ENCODE assay signal across 18 cellular contexts in the genomic region with DNA sequence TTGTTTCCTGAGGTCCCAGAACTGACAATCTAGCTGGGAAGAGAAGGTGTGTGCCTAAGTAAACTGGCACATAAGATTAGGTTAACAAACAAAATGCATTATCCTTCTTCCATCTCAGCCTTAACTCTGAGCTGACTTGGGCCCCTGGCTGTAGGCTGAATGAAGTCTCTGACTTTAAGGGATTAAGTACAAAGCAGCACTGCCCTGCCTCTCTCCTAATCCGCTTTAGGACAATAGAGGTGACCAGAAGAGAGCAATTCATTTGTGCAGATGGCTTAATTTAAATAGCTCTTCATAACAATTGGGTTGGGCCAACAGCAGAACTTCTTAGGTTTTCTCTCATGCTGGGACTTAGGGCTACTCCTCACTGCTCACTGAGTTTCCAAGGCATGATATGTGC.
DNase-seq lines count a peak whose midpoint lies in the region; TF ChIP-seq lines count a peak whose summit lies in the region.
"Had no signal": no experiment of that assay in that cellular context is flagged by ENCODE, and none has a peak within 500 bp of the region (broad histone marks: within the 10 kb centered on the region; RNA-seq: fewer than 3 reads in every experiment).

No MANE protein-coding gene starts in this region.

- H4K20me1 ChIP-seq in H9 (ENCODE audit: control insufficient read depth, insufficient read depth, insufficient read length) (no peaks in the 10 kb centered on the region), neural progenitor cell (ENCODE audit: low read depth) (no peaks in the 10 kb centered on the region)
- H4K20me1 ChIP-seq: BLaER1 had no signal

- no peak overlapping the region for H4K5ac ChIP-seq in H9 (ENCODE audit: insufficient read length, low read depth, low read length)

- no peak overlapping the region for H3K23ac ChIP-seq in H9 (ENCODE audit: insufficient read length, low read depth, low read length)

- H2BK5ac ChIP-seq in H9 (ENCODE audit: insufficient read length, low read length): no peak overlapping the region

- no peak overlapping the region for H3K4ac ChIP-seq in H9 (ENCODE audit: low read depth, low read length)

- H2BK15ac ChIP-seq in H9 (ENCODE audit: low read depth, low read length): no peak overlapping the region

- H3K79me2 ChIP-seq in H9 (ENCODE audit: insufficient read depth, low read length) (no peaks in the 10 kb centered on the region), neural progenitor cell (ENCODE audit: low read depth) (no peaks in the 10 kb centered on the region)

- peaks cover 18 to 36% (median 34%) of the 10 kb centered on the region in 3 experiments for H3K36me3 Mint-ChIP-seq in H9 (ENCODE audit: insufficient read depth in 1 of 3, low read depth in 3 of 3)
- H3K36me3 Mint-ChIP-seq in neural progenitor cell: peaks cover 5% of the 10 kb centered on the region
- H3K36me3 Mint-ChIP-seq: CD4-positive, alpha-beta memory T cell had no signal

- no peak overlapping the region for H4K91ac ChIP-seq in H9 (ENCODE audit: insufficient read length, low read depth, low read length)

- no peak overlapping the region for H3T11ph ChIP-seq in H9 (ENCODE audit: low read length)

- no peak overlapping the region for H4K8ac ChIP-seq in H9 (replicated peaks; ENCODE audit: insufficient read length, low read depth, low read length)

- H2BK12ac ChIP-seq in H9 (ENCODE audit: insufficient read length, low read depth, low read length): no peak overlapping the region

- H3K4me3 Mint-ChIP-seq in H9: no peak overlapping the region; a peak in 2 of 5 replicates
- peak overlapping the region; percentile 21 for H3K4me3 Mint-ChIP-seq in neural progenitor cell
- H3K4me3 Mint-ChIP-seq: CD4-positive, alpha-beta memory T cell had no signal

- TF ChIP-seq CTCF in H9 (conservative IDR thresholded peaks at IDR 0.05) (no peak), neural progenitor cell (IDR thresholded peaks at IDR 0.05) (no peak), foreskin fibroblast (IDR thresholded peaks at IDR 0.05; ENCODE audit: low read depth, low read length) (no peak), vagina (IDR thresholded peaks at IDR 0.05) (no peak)

- H3K27me3 Mint-ChIP-seq in H9 (ENCODE audit: low read depth) (peaks cover 4% of the 10 kb centered on the region), neural progenitor cell (ENCODE audit: insufficient read depth, low read depth) (peaks cover 4% of the 10 kb centered on the region)
- H3K27me3 Mint-ChIP-seq: CD4-positive, alpha-beta memory T cell had no signal

- DNase-seq in H9: peak; percentile 62
- peak; percentile 87 for DNase-seq in NT2/D1 (ENCODE audit: low read depth, low spot score)
- DNase-seq in iPS DF 4.7 (ENCODE audit: extremely low read depth, low spot score): peak; percentile 22
- peak; percentile 93 for DNase-seq in neural progenitor cell (ENCODE audit: low spot score)
- no peak for DNase-seq in foreskin fibroblast
- no peak for DNase-seq in amniotic stem cell (lab: John Stamatoyannopoulos, UW)
- DNase-seq in cerebellar nuclear complex (lab: John Stamatoyannopoulos, UW): no peak
- DNase-seq in vagina (ENCODE audit: extremely low spot score in 2 of 2): no peak
- DNase-seq: CD4-positive, alpha-beta memory T cell; DMS53; KG1; NCI-H1436; NCI-H1930; NCI-H345; NCI-H526 treated with DMSO at 0.1 percent for 48 hours; NK-92 treated with Interleukin-12 subunit alpha and Interleukin-12 subunit beta, amount 100 ng/mL, for 24 hours; SW 1271 had no signal

- H3K9me3 Mint-ChIP-seq in H9 (peaks cover 31 to 36% of the 10 kb centered on the region in 2 experiments), neural progenitor cell (peaks cover 19% of the 10 kb centered on the region)

- intact Hi-C loops in vagina (cut with DNase I): no loop called here

- no peak overlapping the region for H3K56ac ChIP-seq in H9 (ENCODE audit: insufficient read length, low read depth, low read length)

- H3F3A ChIP-seq in neural progenitor cell (ENCODE audit: low read depth): peaks cover 7% of the 10 kb centered on the region

- H3K36me3 ChIP-seq in NT2/D1 (ENCODE audit: insufficient read depth, insufficient read length, low read length) (no peaks in the 10 kb centered on the region), neural progenitor cell (no peaks in the 10 kb centered on the region), vagina (no peaks in the 10 kb centered on the region)
- H3K36me3 ChIP-seq: BLaER1 had no signal

- WGBS in H9 (ENCODE audit: extremely low coverage, insufficient read length, low lambda C conversion rate): no CpG with 5 or more reads among the region's 1 CpG

- H2BK20ac ChIP-seq in H9 (ENCODE audit: low read depth, low read length, poor library complexity, severe bottlenecking): no peak overlapping the region

- H3K9ac ChIP-seq in H9 (ENCODE audit: extremely low read depth, insufficient read length, low read length) (no peak overlapping the region), NT2/D1 (ENCODE audit: insufficient read length, low read depth) (no peak overlapping the region), neural progenitor cell (no peak overlapping the region)
- H3K9ac ChIP-seq: BLaER1 had no signal

- no peak for TF ChIP-seq POLR2A in vagina (IDR thresholded peaks at IDR 0.05)

- H2AK5ac ChIP-seq in H9 (ENCODE audit: insufficient read length, low read length): no peak overlapping the region

- H2AFZ ChIP-seq in H9 (ENCODE audit: low read length): no peak overlapping the region
- no peak overlapping the region for H2AFZ ChIP-seq in neural progenitor cell (replicated peaks)

- H3K4me3 ChIP-seq in NT2/D1 (ENCODE audit: insufficient read length, low read depth) (no peak overlapping the region), neural progenitor cell (peak overlapping the region; percentile 24), foreskin fibroblast (ENCODE audit: low read depth in 1 of 2, low read length in 2 of 2) (no peak overlapping the region), vagina (no peak overlapping the region)
- H3K4me3 ChIP-seq: BLaER1 had no signal

- H3K4me2 ChIP-seq in H9 (ENCODE audit: insufficient read depth, insufficient read length, low read length): no peak overlapping the region
- H3K4me2 ChIP-seq in neural progenitor cell: peak overlapping the region; percentile 74
- H3K4me2 ChIP-seq: BLaER1 had no signal

- H3K4me1 Mint-ChIP-seq in H9: peaks cover 30 to 41% of the 10 kb centered on the region in 2 experiments
- peaks cover 9% of the 10 kb centered on the region for H3K4me1 Mint-ChIP-seq in neural progenitor cell
- H3K4me1 Mint-ChIP-seq: CD4-positive, alpha-beta memory T cell had no signal

- H3K4me1 ChIP-seq in H9 (ENCODE audit: insufficient read depth, low read length) (no peaks in the 10 kb centered on the region), NT2/D1 (ENCODE audit: insufficient read depth, insufficient read length) (no peaks in the 10 kb centered on the region), neural progenitor cell (peaks cover 18% of the 10 kb centered on the region), vagina (no peaks in the 10 kb centered on the region)
- H3K4me1 ChIP-seq: BLaER1 had no signal

- H3K27ac ChIP-seq in H9 (ENCODE audit: insufficient read length, low read depth, low read length) (no peak overlapping the region), neural progenitor cell (no peak overlapping the region), vagina (no peak overlapping the region)
- H3K27ac ChIP-seq: BLaER1 had no signal

- no peaks in the 10 kb centered on the region for H3K79me1 ChIP-seq in H9 (ENCODE audit: insufficient read depth, low read depth, low read length, poor library complexity, severe bottlenecking)

- H2BK120ac ChIP-seq in H9 (ENCODE audit: low read depth, low read length, poor library complexity, severe bottlenecking): no peak overlapping the region

- no peak overlapping the region for H3K18ac ChIP-seq in H9 (ENCODE audit: insufficient read length, low read depth, low read length)

- no peaks in the 10 kb centered on the region for H3K9me3 ChIP-seq in H9 (ENCODE audit: control insufficient read depth, low read depth, low read length)
- peaks cover 29% of the 10 kb centered on the region for H3K9me3 ChIP-seq in NT2/D1 (ENCODE audit: insufficient read depth, low read length)
- peaks cover 9% of the 10 kb centered on the region for H3K9me3 ChIP-seq in neural progenitor cell (ENCODE audit: low read depth)
- H3K9me3 ChIP-seq in vagina: no peaks in the 10 kb centered on the region
- H3K9me3 ChIP-seq: BLaER1 had no signal

- H3K27me3 ChIP-seq in H9 (ENCODE audit: insufficient read depth, low read length) (no peaks in the 10 kb centered on the region), NT2/D1 (ENCODE audit: insufficient read depth, insufficient read length) (no peaks in the 10 kb centered on the region), neural progenitor cell (peaks cover 42% of the 10 kb centered on the region), vagina (no peaks in the 10 kb centered on the region)
- H3K27me3 ChIP-seq: BLaER1 had no signal

- H3K23me2 ChIP-seq in H9 (ENCODE audit: insufficient read length, low read depth, low read length, poor library complexity, severe bottlenecking): no peaks in the 10 kb centered on the region

- no peak overlapping the region for H3K14ac ChIP-seq in H9 (ENCODE audit: insufficient read depth, low read length)

- no peak overlapping the region; a peak in 1 of 7 replicates for H3K27ac Mint-ChIP-seq in H9
- no peak overlapping the region for H3K27ac Mint-ChIP-seq in neural progenitor cell
- H3K27ac Mint-ChIP-seq: CD4-positive, alpha-beta memory T cell had no signal

Comparison
In these comparisons a context has a peak if more than half of its experiments do, and no peak if none do; other contexts are left out.
1. DNase-seq: peak in H9 (single experiment), NT2/D1 (single experiment), iPS DF 4.7 (single experiment) and neural progenitor cell (single experiment); none in foreskin fibroblast (0 of 2), amniotic stem cell (single experiment), cerebellar nuclear complex (0 of 2) and vagina (0 of 2).